In the genomic region with DNA sequence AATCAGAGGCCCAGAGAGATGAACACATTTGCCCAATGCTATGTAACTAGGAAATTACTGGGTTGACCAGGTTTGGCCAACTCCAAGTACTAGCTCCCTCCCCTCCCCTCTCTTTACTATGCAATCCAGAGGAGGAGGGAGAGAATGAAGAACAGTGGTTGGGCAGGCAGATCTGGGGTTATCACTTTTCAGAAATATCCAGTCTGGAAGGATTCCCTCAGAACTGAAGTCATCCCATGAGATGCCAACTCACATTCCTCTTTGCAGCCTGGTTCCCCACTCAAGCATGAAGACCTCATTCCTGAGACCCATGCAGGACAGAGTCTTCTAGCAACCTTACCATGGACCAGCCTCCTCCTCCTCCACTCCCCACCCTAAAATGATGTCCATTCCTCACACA, we compare ENCODE assay signal across 23 cellular contexts.
"Had no signal": no experiment of that assay in that cellular context is flagged by ENCODE, and none has a peak within 500 bp of the region (broad histone marks: within the 10 kb centered on the region; RNA-seq: fewer than 3 reads in every experiment).

No MANE protein-coding gene starts in this region.

- H3K27ac Mint-ChIP-seq: naive B cell; stimulated activated effector memory CD8-positive, alpha-beta T cell treated with anti-CD3 and anti-CD28 coated beads, Interleukin-12 subunit alpha, Interleukin-12 subunit beta, amount 100 ng/mL, for 72 hours had no signal

- H3K4me3 ChIP-seq: coronary artery, dorsolateral prefrontal cortex, gastrocnemius medialis, left ventricle myocardium inferior, lung, ovary, smooth muscle cell, tibial nerve, upper lobe of right lung, vagina had no signal

- H3K4me1 ChIP-seq: vagina had no signal

- DNase-seq: dorsolateral prefrontal cortex; effector CD8-positive, alpha-beta T cell; gastrocnemius medialis; glutamatergic neuron; islet precursor cell; left cardiac atrium; left ventricle myocardium inferior; mesenchymal stem cell; midbrain; naive B cell; ovary; right cardiac atrium; stimulated activated CD4-positive, alpha-beta T cell treated with anti-CD3 and anti-CD28 coated beads, Interleukin-2, amount 100 ng/mL, for 48 hours; stimulated activated CD8-positive, alpha-beta memory T cell treated with anti-CD3 and anti-CD28 coated beads, Interleukin-4, amount 100 ng/mL, for 48 hours; stimulated activated naive CD8-positive, alpha-beta T cell treated with anti-CD3 and anti-CD28 coated beads, Interleukin-15, Interleukin-2, amounts not matched to agents 100 U/mL and 50 U/mL, for 24 hours; upper lobe of right lung had no signal

- H3K36me3 Mint-ChIP-seq: stimulated activated effector memory CD8-positive, alpha-beta T cell treated with anti-CD3 and anti-CD28 coated beads, Interleukin-12 subunit alpha, Interleukin-12 subunit beta, amount 100 ng/mL, for 72 hours had no signal

- H3K36me3 ChIP-seq: gastrocnemius medialis, left ventricle myocardium inferior, ovary, tibial nerve, upper lobe of right lung, vagina had no signal

- H3K27me3 ChIP-seq: gastrocnemius medialis, ovary, tibial nerve, vagina had no signal

- H3K4me3 Mint-ChIP-seq: naive B cell; stimulated activated effector memory CD8-positive, alpha-beta T cell treated with anti-CD3 and anti-CD28 coated beads, Interleukin-12 subunit alpha, Interleukin-12 subunit beta, amount 100 ng/mL, for 72 hours had no signal

- H3K9me3 ChIP-seq: gastrocnemius medialis, left ventricle myocardium inferior, ovary, tibial nerve, upper lobe of right lung, vagina had no signal

- H3K27ac ChIP-seq: coronary artery, dorsolateral prefrontal cortex, gastrocnemius medialis, left ventricle myocardium inferior, ovary, tibial nerve, upper lobe of right lung, vagina had no signal

- H3K9me3 Mint-ChIP-seq: stimulated activated effector memory CD8-positive, alpha-beta T cell treated with anti-CD3 and anti-CD28 coated beads, Interleukin-12 subunit alpha, Interleukin-12 subunit beta, amount 100 ng/mL, for 72 hours had no signal

- H3K4me1 Mint-ChIP-seq: stimulated activated effector memory CD8-positive, alpha-beta T cell treated with anti-CD3 and anti-CD28 coated beads, Interleukin-12 subunit alpha, Interleukin-12 subunit beta, amount 100 ng/mL, for 72 hours had no signal

- ATAC-seq: esophagus mucosa; right cardiac atrium; stimulated activated effector memory CD8-positive, alpha-beta T cell treated with anti-CD3 and anti-CD28 coated beads, Interleukin-12 subunit alpha, Interleukin-12 subunit beta, amount 100 ng/mL, for 72 hours; stimulated activated naive CD8-positive, alpha-beta T cell treated with anti-CD3 and anti-CD28 coated beads, Interleukin-15, Interleukin-2, amounts not matched to agents 100 U/mL and 50 U/mL, for 24 hours had no signal
